Comparison of ENCODE assay signal across 17 cellular contexts in the genomic region with DNA sequence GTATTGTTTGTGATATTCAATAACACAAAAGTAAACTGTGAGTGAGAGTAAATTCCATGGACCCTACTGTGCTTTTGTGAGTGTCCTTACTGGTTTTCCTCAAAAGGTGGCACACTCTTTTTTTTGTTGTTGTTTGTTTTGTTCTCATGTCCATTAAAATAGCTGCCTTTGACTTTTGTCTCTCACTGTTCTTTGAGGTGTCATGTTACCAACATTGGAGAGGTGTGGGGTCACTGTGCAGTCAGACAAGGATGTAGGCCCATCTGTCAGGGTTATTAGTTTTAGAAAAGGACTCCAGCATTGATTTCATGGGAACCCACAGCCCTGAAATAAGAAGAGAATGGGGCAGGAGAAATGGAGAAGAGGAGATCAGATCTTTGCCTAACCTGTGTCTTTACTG.
"Had no signal": no experiment of that assay in that cellular context is flagged by ENCODE, and none has a peak within 500 bp of the region (broad histone marks: within the 10 kb centered on the region; RNA-seq: fewer than 3 reads in every experiment).

No MANE protein-coding gene starts in this region.

- H3K9ac ChIP-seq: parathyroid adenoma had no signal

- H3K4me1 ChIP-seq: ascending aorta, parathyroid adenoma, sigmoid colon, stomach, vagina had no signal

- H3K36me3 ChIP-seq: ascending aorta, sigmoid colon, stomach, vagina, WERI-Rb-1 had no signal

- DNase-seq: activated CD4-positive, alpha-beta T cell treated with anti-CD3 and anti-CD28 coated beads, Interleukin-2, amount 50 U/mL, for 48 hours; activated gamma-delta T cell; cerebellar nuclear complex; cortex of kidney; kidney; left ventricle myocardium superior; naive thymus-derived CD8-positive, alpha-beta T cell; sigmoid colon; stimulated activated CD4-positive, alpha-beta T cell treated with anti-CD3 and anti-CD28 coated beads, Interleukin-4, amount 100 ng/mL, for 24 hours; stomach; trophoblast cell; WERI-Rb-1 had no signal

- H3K27me3 ChIP-seq: ascending aorta, sigmoid colon, stomach, vagina had no signal

- ATAC-seq: esophagus mucosa; left ventricle myocardium superior; naive thymus-derived CD8-positive, alpha-beta T cell; stimulated activated effector memory CD8-positive, alpha-beta T cell treated with anti-CD3 and anti-CD28 coated beads, Interleukin-12 subunit alpha, Interleukin-12 subunit beta, amount 100 ng/mL, for 72 hours had no signal

- H3K27ac ChIP-seq: ascending aorta, parathyroid adenoma, sigmoid colon, stomach, vagina, WERI-Rb-1 had no signal

- H3K79me2 ChIP-seq: parathyroid adenoma had no signal

- H3K9me3 ChIP-seq: ascending aorta, sigmoid colon, stomach, vagina had no signal

- H3K4me3 ChIP-seq: ascending aorta, sigmoid colon, stomach, vagina had no signal
